In genomic region chr7:5337047-5337446, GRCh38 we compare ENCODE assay signal across 17 cellular contexts. TPM values are rescaled to one million over a fixed set of nuclear protein-coding genes. Genes with fewer than 3 reads are reported as not detected.
DNase-seq lines count a peak whose midpoint lies in the region; ATAC-seq, FAIRE-seq and TF ChIP-seq lines count a peak whose summit lies in the region.
"Had no signal": no experiment of that assay in that cellular context is flagged by ENCODE, and none has a peak within 500 bp of the region (broad histone marks: within the 10 kb centered on the region; RNA-seq: fewer than 3 reads in every experiment).

No MANE protein-coding gene starts in this region.

- no peak overlapping the region for H3K4ac ChIP-seq in mesenchymal stem cell (ENCODE audit: low read depth in 1 of 2, low read length in 2 of 2)

- peaks cover 14% of the 10 kb centered on the region; the same call in 1 of the 2 replicates for H4K20me1 ChIP-seq in SK-N-SH (ENCODE audit: insufficient read depth)
- no peaks in the 10 kb centered on the region for H4K20me1 ChIP-seq in K562 (replicated peaks; ENCODE audit: control insufficient read depth, insufficient read depth, low read length)

- H3K4me1 ChIP-seq in SK-N-SH (ENCODE audit: control insufficient read depth in 1 of 2, insufficient read depth in 2 of 2, low read depth in 1 of 2, low read length in 1 of 2) (no peaks in the 10 kb centered on the region), K562 (replicated peaks in 1 of 2; ENCODE audit: control insufficient read depth in 2 of 2, insufficient read depth in 2 of 2, low read length in 2 of 2) (peaks cover 2 to 3% of the 10 kb centered on the region in 2 experiments; a peak in 1 of 5 replicates), mesenchymal stem cell (ENCODE audit: control insufficient read depth, insufficient read depth, low read depth, low read length) (peaks cover 6% of the 10 kb centered on the region)
- H3K4me1 ChIP-seq: A549, HAP-1 had no signal

- no peak overlapping the region for H2BK5ac ChIP-seq in mesenchymal stem cell (ENCODE audit: low read depth, low read length, poor library complexity, severe bottlenecking)

- peaks cover 9% of the 10 kb centered on the region; the same call in 1 of the 2 replicates for H3K9me3 ChIP-seq in SK-N-SH
- H3K9me3 ChIP-seq in K562 (replicated peaks; ENCODE audit: control insufficient read depth, insufficient read depth, low read depth, low read length) = no peaks in the 10 kb centered on the region
- no peaks in the 10 kb centered on the region for H3K9me3 ChIP-seq in mesenchymal stem cell (ENCODE audit: control insufficient read depth, low read length)
- H3K9me3 ChIP-seq: A549, HAP-1 had no signal

- TF ChIP-seq RAD21 in SK-N-SH (IDR thresholded peaks at IDR 0.05; ENCODE audit: low read length) = no peak
- TF ChIP-seq RAD21 in K562 (CRISPR knock-in tag; conservative IDR thresholded peaks at IDR 0.05 in 1 of 2, IDR thresholded peaks at IDR 0.05 in 1 of 2) = no peak

- H3K9ac ChIP-seq in SK-N-SH (no peak overlapping the region), K562 (ENCODE audit: insufficient read depth in 1 of 2, low read depth in 2 of 2, low read length in 2 of 2) (no peak overlapping the region), mesenchymal stem cell (ENCODE audit: low read length) (no peak overlapping the region)
- H3K9ac ChIP-seq: BLaER1, GM23248 had no signal

- TF ChIP-seq POLR2A in K562 (conservative IDR thresholded peaks at IDR 0.05) = no peak

- no peaks in the 10 kb centered on the region for H3K9me1 ChIP-seq in K562 (ENCODE audit: control insufficient read depth, insufficient read depth, low read length)

- ATAC-seq in SK-N-SH treated with all-trans-retinoic acid at 6 μM for 48 hours (no peak), K562 (no peak), HG03520 (IDR thresholded peaks at IDR 0.05; ENCODE audit: unreplicated experiment) (no peak), GM21723 (IDR thresholded peaks at IDR 0.05; ENCODE audit: unreplicated experiment) (no peak)
- ATAC-seq: A549 had no signal

- intact Hi-C loops in K562 (cut with micrococcal nuclease) = no loop called here

- H2AK5ac ChIP-seq in mesenchymal stem cell (ENCODE audit: low read length, severe bottlenecking) = no peak overlapping the region

- H3K4me3 ChIP-seq in SK-N-SH (ENCODE audit: low read depth in 2 of 2, low read length in 1 of 2) (no peak overlapping the region), K562 (no peak overlapping the region), mesenchymal stem cell (ENCODE audit: insufficient read depth in 1 of 2, low read depth in 1 of 2, low read length in 2 of 2) (no peak overlapping the region)
- H3K4me3 ChIP-seq: A549, BLaER1, GM23248, HAP-1 had no signal

- H3K23ac ChIP-seq in mesenchymal stem cell (ENCODE audit: low read length in 2 of 2) = no peak overlapping the region

- in situ Hi-C loops in K562 (cut with MboI) = no loop called here

- peaks cover 43% of the 10 kb centered on the region for H3K79me1 ChIP-seq in mesenchymal stem cell (replicated peaks; ENCODE audit: low read length, poor library complexity, severe bottlenecking)

- H3K27me3 ChIP-seq in SK-N-SH (ENCODE audit: insufficient read depth) = no peaks in the 10 kb centered on the region
- H3K27me3 ChIP-seq in K562 (ENCODE audit: control insufficient read depth in 2 of 2, insufficient read depth in 2 of 2, low read length in 2 of 2) = no peaks in the 10 kb centered on the region
- no peaks in the 10 kb centered on the region for H3K27me3 ChIP-seq in mesenchymal stem cell (ENCODE audit: control insufficient read depth in 1 of 2, insufficient read depth in 1 of 2, low read length in 2 of 2)
- H3K27me3 ChIP-seq: BLaER1 had no signal

- DNase-seq in SK-N-SH (peak; percentile 9), K562 (ENCODE audit: extremely low read depth in 1 of 4, low spot score in 3 of 4) (no peak), mesenchymal stem cell (peak; percentile 17), urothelium cell line (ENCODE audit: low spot score) (no peak)
- DNase-seq in stimulated activated CD4-positive, alpha-beta T cell treated with anti-CD3 and anti-CD28 coated beads, Interleukin-4, amount 100 ng/mL, for 24 hours = no peak
- DNase-seq: CD4-positive, alpha-beta memory T cell; DMS153; DMS79; GF-D8; GM23248 had no signal

- no peak overlapping the region for H3K18ac ChIP-seq in mesenchymal stem cell (ENCODE audit: low read depth in 1 of 2, low read length in 2 of 2)

- 97% methylated on average over 11 of the region's 11 CpGs for WGBS in SK-N-SH (ENCODE audit: low lambda C conversion rate)
- WGBS in K562 (ENCODE audit: insufficient coverage, low coverage, missing lambda C conversion rate) = 31% methylated on average over 8 of the region's 11 CpGs
- WGBS in mesenchymal stem cell = 80% methylated on average over 11 of the region's 11 CpGs

- H3K9me2 ChIP-seq in SK-N-SH = no peaks in the 10 kb centered on the region

- CTCF ChIA-PET in SK-N-SH (lab: Yijun Ruan, JAX) (no interaction called here), K562 (lab: Yijun Ruan, JAX; ENCODE audit: low intra/inter-chr PET ratio) (no interaction called here)

- no peak overlapping the region for H4K91ac ChIP-seq in mesenchymal stem cell (ENCODE audit: low read length)

- POLR2A ChIA-PET in SK-N-SH (lab: Yijun Ruan, JAX) = no interaction called here
- POLR2A ChIA-PET in K562 (lab: Yijun Ruan, JAX) = no interaction called here

- no peak overlapping the region for H2BK15ac ChIP-seq in mesenchymal stem cell (ENCODE audit: low read depth, poor library complexity, severe bottlenecking)

- BruUV-seq in K562 (replicated peaks; lab: Mats Ljungman, UMichigan) = no TSS peak

- FAIRE-seq in K562 (lab: Jason Lieb, UNC) (peak; percentile 23), urothelium cell line (lab: Jason Lieb, UNC) (peak; percentile 58)
- FAIRE-seq: A549 had no signal

- no peak overlapping the region for H2BK120ac ChIP-seq in mesenchymal stem cell (ENCODE audit: low read depth, low read length)

- H2AFZ ChIP-seq in SK-N-SH (ENCODE audit: low read depth) (no peak overlapping the region), K562 (ENCODE audit: low read depth, low read length) (no peak overlapping the region), mesenchymal stem cell (ENCODE audit: low read depth, low read length) (no peak overlapping the region)
- H2AFZ ChIP-seq: GM23248 had no signal

- TF ChIP-seq EP300 in SK-N-SH (IDR thresholded peaks at IDR 0.05; ENCODE audit: borderline replicate concordance in 1 of 2, low read depth in 1 of 2, low read length in 1 of 2) (no peak), K562 (IDR thresholded peaks at IDR 0.05; ENCODE audit: low read length) (no peak)

- peaks cover 16 to 76% of the 10 kb centered on the region in 2 experiments for H3K36me3 ChIP-seq in SK-N-SH (replicated peaks in 1 of 2; ENCODE audit: control insufficient read depth in 1 of 2, insufficient read depth in 2 of 2, low read length in 1 of 2)
- H3K36me3 ChIP-seq in K562 (ENCODE audit: control insufficient read depth, insufficient read depth, low read length) = peaks cover 8% of the 10 kb centered on the region; the same call in 1 of the 3 replicates
- peaks cover 55 to 65% of the 10 kb centered on the region in 2 experiments for H3K36me3 ChIP-seq in mesenchymal stem cell (ENCODE audit: control insufficient read depth in 1 of 2, insufficient read depth in 2 of 2, low read depth in 1 of 2, low read length in 2 of 2)

- H3K27ac ChIP-seq in SK-N-SH (ENCODE audit: low read depth in 2 of 2, low read length in 1 of 2) (no peak overlapping the region), K562 (ENCODE audit: extremely low read depth, low read depth, low read length) (no peak overlapping the region), mesenchymal stem cell (ENCODE audit: low read length, poor library complexity, severe bottlenecking) (no peak overlapping the region)
- H3K27ac ChIP-seq: 22Rv1, A549, BLaER1, GM23248 had no signal

- H3K4me2 ChIP-seq in SK-N-SH = no peak overlapping the region
- no peak overlapping the region for H3K4me2 ChIP-seq in K562 (ENCODE audit: insufficient read depth, low read length)
- no peak overlapping the region for H3K4me2 ChIP-seq in mesenchymal stem cell (ENCODE audit: low read length, poor library complexity, severe bottlenecking)
- H3K4me2 ChIP-seq: A549, BLaER1 had no signal

- H3F3A ChIP-seq in SK-N-SH (replicated peaks; ENCODE audit: insufficient read depth) = no peaks in the 10 kb centered on the region

- no peak overlapping the region for H2BK12ac ChIP-seq in mesenchymal stem cell (ENCODE audit: low read length in 2 of 2)

- H3K14ac ChIP-seq in mesenchymal stem cell (ENCODE audit: low read length in 2 of 2) = no peak overlapping the region

- TF ChIP-seq CTCF in SK-N-SH (IDR thresholded peaks at IDR 0.05) (no peak), K562 (IDR thresholded peaks at IDR 0.05 in 2 of 3, conservative IDR thresholded peaks at IDR 0.05 in 1 of 3; ENCODE audit: insufficient read depth in 2 of 3, low read depth in 1 of 3, low read length in 3 of 3) (no peak)

- no peak overlapping the region for H4K8ac ChIP-seq in mesenchymal stem cell (ENCODE audit: low read length)

- H3K79me2 ChIP-seq in SK-N-SH (ENCODE audit: insufficient read depth) (peaks cover 75% of the 10 kb centered on the region), K562 (ENCODE audit: control insufficient read depth, insufficient read depth, low read length) (no peaks in the 10 kb centered on the region)

TF ChIP-seq in SK-N-SH treated with all-trans-retinoic acid at 6 μM for 48 hours, 23 proteins besides CTCF, POLR2A, EP300 and RAD21 (continues in another document):
- TF ChIP-seq ZC3H10 (CRISPR knock-in tag; IDR thresholded peaks at IDR 0.05) = no peak

RNA-seq across cellular contexts. Expression of gene SLC29A4, which starts 54.3 kb away (rescaled TPM):
- polyA plus RNA-seq in SK-N-SH (2012; rRNA removed) = 11.2 and 12.3 TPM in 2 replicates
- polyA plus RNA-seq in SK-N-SH (2012; cell fraction: cytosol; rRNA removed) = 4.4 and 8.9 TPM in 2 replicates
- polyA plus RNA-seq in SK-N-SH (2012; cell fraction: nucleus; rRNA removed) = 18.5 and 19.4 TPM in 2 replicates
- 2.7 and 9.3 TPM in 2 replicates for total RNA-seq in K562 (2011; cell fraction: chromatin; rRNA removed; ENCODE audit: low replicate concordance)
- total RNA-seq in K562 (2011; cell fraction: nucleolus; rRNA removed) = 2.4 and 3.3 TPM in 2 replicates
- 3.4 and 3.6 TPM in 2 replicates for total RNA-seq in K562 (2011; cell fraction: nucleoplasm; rRNA removed)
- 0.77 and 2.3 TPM in 2 replicates for total RNA-seq in K562 (2014; rRNA removed)
- 0.03 and 0.29 TPM in 2 replicates for total RNA-seq in K562 (2014; rRNA removed; fragmentation: Illumina TruSeq; extraction: Trizol)
- 0.14 and 0.19 TPM in 2 replicates for total RNA-seq in K562 (2015; rRNA removed; fragmentation: Illumina TruSeq; extraction: Trizol)
- 1.2 and 1.4 TPM in 2 replicates for total RNA-seq in K562 (2021)
- 1.1 and 1.2 TPM in 2 replicates for polyA plus RNA-seq in K562 (2011; rRNA removed)
- polyA plus RNA-seq in K562 (2011; cell fraction: cytosol; rRNA removed) = 0.80 and 4.7 TPM in 2 replicates
- polyA plus RNA-seq in K562 (2011; cell fraction: nucleus; rRNA removed) = 1.7 and 4.8 TPM in 2 replicates
- 0.60 and 0.78 TPM in 2 replicates for polyA plus RNA-seq in K562 (2012)
- 0.37 and 1.1 TPM in 2 replicates for polyA plus RNA-seq in K562 (2014; fragmentation: Illumina TruSeq; extraction: Trizol)
- under 1 TPM; 0.01 to 0.03 TPM for polyA plus RNA-seq in K562 (2014; fragmentation: Nextera tagmentation; extraction: Ambion mirVana)
- polyA plus RNA-seq in K562 (2014; rRNA removed) = 0.82 and 1.2 TPM in 2 replicates
- polyA minus RNA-seq in K562 (2011; rRNA and poly(A)+ RNA removed) = 0.36 and 2.3 TPM in 2 replicates
- 0.86 and 4.1 TPM in 2 replicates for polyA minus RNA-seq in K562 (2011; cell fraction: cytosol; rRNA and poly(A)+ RNA removed)
- polyA minus RNA-seq in K562 (2011; cell fraction: nucleus; rRNA and poly(A)+ RNA removed) = 0.44 and 0.54 TPM in 2 replicates
- 10.2 TPM for polyA plus RNA-seq in mesenchymal stem cell (2013, experiment 1 of 2)
- 9.8 TPM for polyA plus RNA-seq in mesenchymal stem cell (2013, experiment 2 of 2)

Comparison
In these comparisons a context has a peak if more than half of its experiments do, and no peak if none do; other contexts are left out.
1. DNase-seq: peak in SK-N-SH (single experiment) and mesenchymal stem cell (single experiment); none in K562 (0 of 4), urothelium cell line (single experiment) and stimulated activated CD4-positive, alpha-beta T cell treated with anti-CD3 and anti-CD28 coated beads, Interleukin-4, amount 100 ng/mL, for 24 hours (single experiment).